ENCODE assay signal across 2 cellular contexts in genomic region chr19:10885241-10886169, GRCh38.
TF ChIP-seq lines count a peak whose summit lies in the region.

No MANE protein-coding gene starts in this region.

TF ChIP-seq in IMR-90, 13 proteins besides CTCF, POLR2A, EP300 and RAD21:
- no peak for TF ChIP-seq FOS (IDR thresholded peaks at IDR 0.05; ENCODE audit: low read depth, low read length)
- TF ChIP-seq RFX5 (IDR thresholded peaks at IDR 0.05; ENCODE audit: low read depth, low read length) = no peak
- no peak for TF ChIP-seq ELK1 (IDR thresholded peaks at IDR 0.05; ENCODE audit: borderline replicate concordance, low read depth, low read length)
- no peak for TF ChIP-seq NFE2L2 (IDR thresholded peaks at IDR 0.05; ENCODE audit: low read depth, low read length)
- no peak for TF ChIP-seq CHD1 (IDR thresholded peaks at IDR 0.05; ENCODE audit: low read depth, low read length)
- no peak for TF ChIP-seq RCOR1 (IDR thresholded peaks at IDR 0.05; ENCODE audit: insufficient replicate concordance, low read length)
- TF ChIP-seq USF2 (IDR thresholded peaks at IDR 0.05; ENCODE audit: low read depth, low read length) = no peak
- no peak for TF ChIP-seq CEBPB (IDR thresholded peaks at IDR 0.05; ENCODE audit: low read depth, low read length)
- TF ChIP-seq SMC3 (IDR thresholded peaks at IDR 0.05; ENCODE audit: low read depth, low read length) = no peak
- TF ChIP-seq MAZ (IDR thresholded peaks at IDR 0.05; ENCODE audit: borderline replicate concordance, low read depth, low read length) = no peak
- no peak for TF ChIP-seq BHLHE40 (IDR thresholded peaks at IDR 0.05; ENCODE audit: low read depth, low read length)
- no peak for TF ChIP-seq MXI1 (IDR thresholded peaks at IDR 0.05; ENCODE audit: borderline replicate concordance, low read depth, low read length)
- no peak for TF ChIP-seq MAFK (IDR thresholded peaks at IDR 0.05; ENCODE audit: low read depth, low read length)
TF ChIP-seq in IMR-90: peak in this region for 0.

TF ChIP-seq in endothelial cell of umbilical vein, 7 proteins besides CTCF, POLR2A, EP300 and RAD21:
- TF ChIP-seq JUN (IDR thresholded peaks at IDR 0.05; ENCODE audit: borderline replicate concordance, insufficient read depth, insufficient read length, low read depth) (no peak), GATA2 (IDR thresholded peaks at IDR 0.05; ENCODE audit: insufficient read depth, insufficient read length, low read depth, low read length) (no peak), POLR2AphosphoS5 (IDR thresholded peaks at IDR 0.05; ENCODE audit: insufficient read depth, low read depth, low read length) (no peak), EZH2 (IDR thresholded peaks at IDR 0.05; ENCODE audit: borderline replicate concordance, low read depth, low read length, severe bottlenecking) (no peak), MYC (IDR thresholded peaks at IDR 0.05; ENCODE audit: low read depth, low read length) (no peak), FOS (IDR thresholded peaks at IDR 0.05; ENCODE audit: borderline replicate concordance, insufficient read depth, low read length) (no peak)
- TF ChIP-seq, protein P1, sequence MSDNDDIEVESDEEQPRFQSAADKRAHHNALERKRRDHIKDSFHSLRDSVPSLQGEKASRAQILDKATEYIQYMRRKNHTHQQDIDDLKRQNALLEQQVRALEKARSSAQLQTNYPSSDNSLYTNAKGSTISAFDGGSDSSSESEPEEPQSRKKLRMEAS (IDR thresholded peaks at IDR 0.05; ENCODE audit: insufficient read depth, insufficient read length) = no peak
